In the genomic region with DNA sequence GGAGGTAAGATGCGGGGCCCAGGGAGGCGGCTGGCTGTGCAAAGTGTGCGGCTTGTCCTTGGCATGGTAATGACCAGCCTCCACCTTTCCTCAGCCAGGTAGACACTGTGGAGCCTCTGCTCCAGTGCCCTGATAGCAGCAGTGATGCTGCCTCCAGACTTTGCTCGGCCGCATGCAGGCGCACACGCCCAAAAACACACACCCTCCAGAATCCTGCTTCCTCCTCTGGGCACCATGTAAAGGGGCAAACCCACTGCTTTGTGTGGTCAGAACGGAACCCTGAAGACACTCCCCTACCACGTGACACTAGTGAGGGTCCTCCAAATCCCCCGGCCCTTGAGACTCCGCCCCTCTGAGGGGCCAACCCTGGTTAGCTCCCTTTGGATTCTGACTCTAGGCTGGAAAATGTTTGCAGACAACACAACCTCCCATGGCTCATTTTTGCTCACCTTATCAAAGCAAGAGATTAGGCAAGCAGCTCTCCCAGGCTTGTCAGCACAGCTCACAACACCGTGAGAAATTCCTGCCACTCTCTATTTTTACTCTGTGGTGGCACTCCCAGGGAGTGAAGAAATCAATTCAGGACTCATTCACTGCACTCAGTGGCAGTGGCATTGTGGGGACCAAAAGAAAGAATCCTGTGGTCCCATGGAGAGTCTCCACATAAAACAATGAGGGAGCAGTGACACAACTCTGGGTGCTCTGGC, we compare ENCODE assay signal across 24 cellular contexts. TPM values are rescaled to one million over a fixed set of nuclear protein-coding genes. Genes with fewer than 3 reads are reported as not detected.
DNase-seq lines count a peak whose midpoint lies in the region; ATAC-seq, FAIRE-seq and TF ChIP-seq lines count a peak whose summit lies in the region.
"Had no signal": no experiment of that assay in that cellular context is flagged by ENCODE, and none has a peak within 500 bp of the region (broad histone marks: within the 10 kb centered on the region; RNA-seq: fewer than 3 reads in every experiment).

No MANE protein-coding gene starts in this region.

- CTCF ChIA-PET in activated CD4-positive, alpha-beta memory T cell treated with anti-CD3 and anti-CD28 coated beads, Interleukin-2, amount 10 ng/mL, durations not matched to agents 7 days and 5 days (lab: Charles Lee), result no interaction called here
- CTCF ChIA-PET in activated CD4-positive, alpha-beta memory T cell treated with anti-CD3 and anti-CD28 coated beads for 36 hours (lab: Charles Lee), result no interaction called here

- H3K4me1 ChIP-seq in right cardiac atrium (ENCODE audit: control insufficient read depth, insufficient read depth, low read length), result peaks cover 8% of the 10 kb centered on the region
- H3K4me1 ChIP-seq: BE2C had no signal

- H3K9me3 Mint-ChIP-seq in activated CD4-positive, alpha-beta memory T cell treated with anti-CD3 and anti-CD28 coated beads, Interleukin-2, amount 10 ng/mL, durations not matched to agents 7 days and 5 days, result no peaks in the 10 kb centered on the region
- H3K9me3 Mint-ChIP-seq in activated CD4-positive, alpha-beta memory T cell treated with anti-CD3 and anti-CD28 coated beads for 36 hours, result no peaks in the 10 kb centered on the region
- H3K9me3 Mint-ChIP-seq: HFFc6 had no signal

- no peak for TF ChIP-seq CTCF in bronchial epithelial cell (IDR thresholded peaks at IDR 0.05; ENCODE audit: insufficient read depth, low read length, severe bottlenecking)

- H3K9me3 ChIP-seq in right cardiac atrium (ENCODE audit: control insufficient read depth, low read length), result no peaks in the 10 kb centered on the region
- H3K9me3 ChIP-seq: BE2C had no signal

- FAIRE-seq in bronchial epithelial cell (lab: Jason Lieb, UNC), result peak; percentile 77
- no peak for FAIRE-seq in HTR-8/SVneo (lab: Jason Lieb, UNC)
- FAIRE-seq: HepG2 had no signal

- H3K27me3 Mint-ChIP-seq in activated CD4-positive, alpha-beta memory T cell treated with anti-CD3 and anti-CD28 coated beads, Interleukin-2, amount 10 ng/mL, durations not matched to agents 7 days and 5 days, result peaks cover 14% of the 10 kb centered on the region
- peaks cover 15% of the 10 kb centered on the region for H3K27me3 Mint-ChIP-seq in activated CD4-positive, alpha-beta memory T cell treated with anti-CD3 and anti-CD28 coated beads for 36 hours

- H3K27me3 ChIP-seq in bronchial epithelial cell (ENCODE audit: control insufficient read depth, insufficient read depth, low read length) (peaks cover 19% of the 10 kb centered on the region), right cardiac atrium (ENCODE audit: control insufficient read depth, insufficient read depth) (no peaks in the 10 kb centered on the region)

- no peak overlapping the region for H3K4me3 ChIP-seq in bronchial epithelial cell (ENCODE audit: low read depth, low read length)
- no peak overlapping the region for H3K4me3 ChIP-seq in right cardiac atrium (ENCODE audit: low read length)

- no peaks in the 10 kb centered on the region for H3K36me3 Mint-ChIP-seq in activated CD4-positive, alpha-beta memory T cell treated with anti-CD3 and anti-CD28 coated beads, Interleukin-2, amount 10 ng/mL, durations not matched to agents 7 days and 5 days (ENCODE audit: low read depth)
- H3K36me3 Mint-ChIP-seq in activated CD4-positive, alpha-beta memory T cell treated with anti-CD3 and anti-CD28 coated beads for 36 hours, result no peaks in the 10 kb centered on the region
- H3K36me3 Mint-ChIP-seq: CD4-positive, alpha-beta memory T cell had no signal

- no peaks in the 10 kb centered on the region for H3K36me3 ChIP-seq in bronchial epithelial cell (ENCODE audit: control insufficient read depth, insufficient read depth, low read length)
- H3K36me3 ChIP-seq: BE2C had no signal

- ATAC-seq in right cardiac atrium (peak; percentile 69 to 75), GM18498 (IDR thresholded peaks at IDR 0.05; ENCODE audit: unreplicated experiment) (no peak)

- no peak overlapping the region for H3K27ac ChIP-seq in right cardiac atrium (ENCODE audit: low read length)
- H3K27ac ChIP-seq: 22Rv1, RWPE1 had no signal

- intact Hi-C loops in activated CD4-positive, alpha-beta memory T cell treated with anti-CD3 and anti-CD28 coated beads for 36 hours (cut with micrococcal nuclease), result loop anchor here (10.0 kb wide), 1 partner anchor 176 kb away; no protein-coding TSS in a partner anchor
- intact Hi-C loops in right cardiac atrium (cut with DNase I) (no loop called here), posterior vena cava (cut with DNase I) (no loop called here)

- H3K27ac Mint-ChIP-seq in activated CD4-positive, alpha-beta memory T cell treated with anti-CD3 and anti-CD28 coated beads, Interleukin-2, amount 10 ng/mL, durations not matched to agents 7 days and 5 days, result peak overlapping the region; percentile 3
- no peak overlapping the region for H3K27ac Mint-ChIP-seq in activated CD4-positive, alpha-beta memory T cell treated with anti-CD3 and anti-CD28 coated beads for 36 hours
- H3K27ac Mint-ChIP-seq: HFFc6 had no signal

- H3K4me1 Mint-ChIP-seq in activated CD4-positive, alpha-beta memory T cell treated with anti-CD3 and anti-CD28 coated beads, Interleukin-2, amount 10 ng/mL, durations not matched to agents 7 days and 5 days, result no peaks in the 10 kb centered on the region
- no peaks in the 10 kb centered on the region for H3K4me1 Mint-ChIP-seq in activated CD4-positive, alpha-beta memory T cell treated with anti-CD3 and anti-CD28 coated beads for 36 hours (ENCODE audit: low read depth)
- H3K4me1 Mint-ChIP-seq: CD4-positive, alpha-beta memory T cell had no signal

- DNase-seq in activated CD4-positive, alpha-beta memory T cell treated with anti-CD3 and anti-CD28 coated beads, Interleukin-2, amount 10 ng/mL, durations not matched to agents 7 days and 5 days, result no peak
- DNase-seq in activated CD4-positive, alpha-beta memory T cell treated with anti-CD3 and anti-CD28 coated beads for 36 hours, result no peak
- DNase-seq in bronchial epithelial cell (ENCODE audit: low read depth), result peak; percentile 65
- no peak for DNase-seq in right cardiac atrium
- peak; percentile 48 for DNase-seq in posterior vena cava (ENCODE audit: low spot score)
- DNase-seq in DMS153 treated with DMSO at 0.1 percent for 48 hours (lab: John Stamatoyannopoulos, UW; ENCODE audit: unreplicated experiment), result no peak
- DNase-seq in HTR-8/SVneo (ENCODE audit: insufficient read length, low spot score), result no peak
- DNase-seq: BE2C; Calu3; CD4-positive, alpha-beta memory T cell; DMS79; HFFc6; KG1; NCI-H1436; NCI-H2029; NCI-H2171 treated with DMSO at 0.1 percent for 48 hours; NCI-H748 treated with DMSO at 0.1 percent for 48 hours; OCI-M1 had no signal

- WGBS in right cardiac atrium, result 48% methylated on average over 12 of the region's 12 CpGs

- POLR2A ChIA-PET in activated CD4-positive, alpha-beta memory T cell treated with anti-CD3 and anti-CD28 coated beads, Interleukin-2, amount 10 ng/mL, durations not matched to agents 7 days and 5 days (lab: Charles Lee), result no interaction called here
- POLR2A ChIA-PET in activated CD4-positive, alpha-beta memory T cell treated with anti-CD3 and anti-CD28 coated beads for 36 hours (lab: Charles Lee), result no interaction called here

- no peak overlapping the region for H3K4me3 Mint-ChIP-seq in activated CD4-positive, alpha-beta memory T cell treated with anti-CD3 and anti-CD28 coated beads, Interleukin-2, amount 10 ng/mL, durations not matched to agents 7 days and 5 days
- no peak overlapping the region for H3K4me3 Mint-ChIP-seq in activated CD4-positive, alpha-beta memory T cell treated with anti-CD3 and anti-CD28 coated beads for 36 hours
- H3K4me3 Mint-ChIP-seq: HFFc6 had no signal

RNA-seq across cellular contexts. Expression of gene KRT77, which starts 4.5 kb away (rescaled TPM):
- total RNA-seq in activated CD4-positive, alpha-beta memory T cell treated with anti-CD3 and anti-CD28 coated beads, Interleukin-2, amount 10 ng/mL, durations not matched to agents 7 days and 5 days, result not detected
- not detected for total RNA-seq in activated CD4-positive, alpha-beta memory T cell treated with anti-CD3 and anti-CD28 coated beads for 36 hours
- total RNA-seq in bronchial epithelial cell (under 0.01 TPM in 1 of 2 replicates, not detected in the other), right cardiac atrium (not detected), posterior vena cava (not detected)
- polyA plus RNA-seq in right cardiac atrium, result not detected
- total RNA-seq: Calu3; CD4-positive, alpha-beta memory T cell; HepG2; HFFc6; NCI-H460 had no signal
- polyA plus RNA-seq: AG04450; CD4-positive, alpha-beta memory T cell; HepG2 had no signal

RNA-seq across cellular contexts. Expression of gene KRT1, which starts 18.6 kb away (rescaled TPM):
- under 1 TPM; 0.13 to 0.30 TPM for total RNA-seq in activated CD4-positive, alpha-beta memory T cell treated with anti-CD3 and anti-CD28 coated beads, Interleukin-2, amount 10 ng/mL, durations not matched to agents 7 days and 5 days
- not detected for total RNA-seq in activated CD4-positive, alpha-beta memory T cell treated with anti-CD3 and anti-CD28 coated beads for 36 hours
- not detected in 2 replicates for total RNA-seq in bronchial epithelial cell
- total RNA-seq in right cardiac atrium, result not detected
- not detected for polyA plus RNA-seq in right cardiac atrium
- under 1 TPM in 1 of 2 donors, not detected in 1; 0.42 TPM for total RNA-seq in posterior vena cava
- total RNA-seq: Calu3, HepG2, HFFc6, NCI-H460 had no signal
- polyA plus RNA-seq: AG04450, HepG2 had no signal

RNA-seq across cellular contexts. Expression of gene KRT2, which starts 46.8 kb away (rescaled TPM):
- total RNA-seq in activated CD4-positive, alpha-beta memory T cell treated with anti-CD3 and anti-CD28 coated beads, Interleukin-2, amount 10 ng/mL, durations not matched to agents 7 days and 5 days, result not detected
- total RNA-seq in activated CD4-positive, alpha-beta memory T cell treated with anti-CD3 and anti-CD28 coated beads for 36 hours, result not detected
- not detected in 2 replicates for total RNA-seq in bronchial epithelial cell
- not detected for total RNA-seq in right cardiac atrium
- not detected for polyA plus RNA-seq in right cardiac atrium
- total RNA-seq in posterior vena cava, result not detected
- total RNA-seq: Calu3, HepG2, HFFc6, NCI-H460 had no signal
- polyA plus RNA-seq: AG04450, HepG2 had no signal

Comparison
In these comparisons a context has a peak if more than half of its experiments do, and no peak if none do; other contexts are left out.
1. DNase-seq: peak in bronchial epithelial cell (single experiment) and posterior vena cava (single experiment); none in activated CD4-positive, alpha-beta memory T cell treated with anti-CD3 and anti-CD28 coated beads, Interleukin-2, amount 10 ng/mL, durations not matched to agents 7 days and 5 days (single experiment), activated CD4-positive, alpha-beta memory T cell treated with anti-CD3 and anti-CD28 coated beads for 36 hours (single experiment), right cardiac atrium (0 of 3), DMS153 treated with DMSO at 0.1 percent for 48 hours (single experiment) and HTR-8/SVneo (single experiment).